8 cellular contexts compared by ENCODE assay signal in the genomic region with DNA sequence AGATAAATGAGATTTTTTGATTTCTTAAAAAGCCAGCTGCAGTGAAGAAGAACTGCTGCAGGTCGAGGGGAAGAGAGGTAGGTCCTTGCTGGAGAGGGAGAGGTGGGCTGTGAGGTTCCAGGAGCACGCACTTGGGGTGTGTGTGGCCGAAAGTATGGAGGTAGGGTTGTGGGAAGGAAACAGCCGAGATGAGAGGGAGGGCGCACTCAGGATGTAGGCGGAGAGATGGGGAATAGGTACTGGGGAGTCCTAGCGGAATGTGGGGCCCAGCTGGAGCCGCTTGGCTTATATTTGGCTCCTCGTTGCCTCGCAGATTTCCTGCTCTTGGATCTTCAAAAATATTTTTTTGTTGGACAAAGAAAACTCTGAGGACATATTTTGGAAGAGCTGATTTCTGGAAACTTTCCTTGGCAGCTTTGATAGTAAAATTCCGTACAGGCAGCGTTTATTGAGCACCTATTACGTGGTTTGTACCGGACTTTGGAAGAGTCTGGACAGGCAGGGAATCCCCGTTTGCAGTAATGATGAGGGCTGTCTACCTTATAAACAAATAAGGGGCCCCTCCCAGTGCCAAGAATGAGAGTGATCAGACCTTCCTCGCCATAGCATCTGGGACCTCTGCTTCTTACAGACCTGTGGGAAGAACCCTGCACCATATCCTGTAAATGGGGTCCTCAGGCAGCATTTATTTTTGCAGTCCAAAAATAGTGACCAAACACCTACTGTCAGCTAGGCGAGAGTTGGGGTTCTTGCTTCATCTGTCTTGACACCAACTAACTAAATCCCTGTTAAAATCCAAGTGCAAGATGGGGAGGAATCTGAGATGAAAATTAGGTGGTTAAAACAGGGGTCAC. TPM values are rescaled to one million over a fixed set of nuclear protein-coding genes. Genes with fewer than 3 reads are reported as not detected.
DNase-seq lines count a peak whose midpoint lies in the region; ATAC-seq and TF ChIP-seq lines count a peak whose summit lies in the region.

No MANE protein-coding gene starts in this region.

- CTCF ChIA-PET in SK-N-SH (lab: Yijun Ruan, JAX): interaction anchor here (1.0 to 2.1 kb wide), 8 partner anchors 10 to 339 kb away, joined by 3 to 7 read pairs (median 4); no protein-coding TSS in a partner anchor

- H3K27ac ChIP-seq in SK-N-SH (ENCODE audit: low read depth in 2 of 2, low read length in 1 of 2) (no peak overlapping the region), Peyer's patch (peak overlapping the region; percentile 80 to 96 (median 94)), epithelial cell of prostate (peak overlapping the region; percentile 31), parathyroid adenoma (no peak overlapping the region)

- H3K9me3 ChIP-seq in SK-N-SH (no peaks in the 10 kb centered on the region), Peyer's patch (no peaks in the 10 kb centered on the region), parathyroid adenoma (ENCODE audit: control insufficient read depth, low read length) (no peaks in the 10 kb centered on the region)

- no peak for TF ChIP-seq EP300 in SK-N-SH (IDR thresholded peaks at IDR 0.05; ENCODE audit: borderline replicate concordance in 1 of 2, low read depth in 1 of 2, low read length in 1 of 2)

- no peak for TF ChIP-seq RAD21 in SK-N-SH (IDR thresholded peaks at IDR 0.05; ENCODE audit: low read length)

- H3K36me3 ChIP-seq in SK-N-SH (replicated peaks in 1 of 2; ENCODE audit: control insufficient read depth in 1 of 2, insufficient read depth in 2 of 2, low read length in 1 of 2) (peaks cover 0 to 4% of the 10 kb centered on the region in 2 experiments), Peyer's patch (no peaks in the 10 kb centered on the region), parathyroid adenoma (ENCODE audit: control insufficient read depth, insufficient read depth, low read length) (no peaks in the 10 kb centered on the region)

- H3F3A ChIP-seq in SK-N-SH (replicated peaks; ENCODE audit: insufficient read depth): no peaks in the 10 kb centered on the region

- DNase-seq in SK-N-SH: peak; percentile 28
- DNase-seq in Peyer's patch: peak in 1 of 3 donors; percentile 29
- no peak for DNase-seq in epithelial cell of prostate (ENCODE audit: low read depth, low spot score)
- DNase-seq in SHP77 (lab: John Stamatoyannopoulos, UW): no peak
- DNase-seq in dedifferentiated amniotic fluid mesenchymal stem cell (ENCODE audit: extremely low spot score): no peak

- no peak for TF ChIP-seq CTCF in SK-N-SH (IDR thresholded peaks at IDR 0.05)
- TF ChIP-seq CTCF in Peyer's patch (IDR thresholded peaks at IDR 0.05): no peak
- TF ChIP-seq CTCF in parathyroid adenoma (IDR thresholded peaks at IDR 0.05): no peak

- H3K4me2 ChIP-seq in SK-N-SH (peak overlapping the region; percentile 91), parathyroid adenoma (ENCODE audit: low read length) (peak overlapping the region; percentile 91)

- H3K4me3 ChIP-seq in SK-N-SH (ENCODE audit: low read depth in 2 of 2, low read length in 1 of 2): peak overlapping the region; percentile 77 to 94
- H3K4me3 ChIP-seq in Peyer's patch: peak overlapping the region; percentile 80 to 98 (median 95)
- H3K4me3 ChIP-seq in parathyroid adenoma (ENCODE audit: low read depth, low read length): peak overlapping the region; percentile 75

- WGBS in SK-N-SH (ENCODE audit: low lambda C conversion rate): 72% methylated on average over 17 of the region's 17 CpGs

- no peak for ATAC-seq in SK-N-SH treated with all-trans-retinoic acid at 6 μM for 48 hours
- no peak for ATAC-seq in HG03139 (IDR thresholded peaks at IDR 0.05; ENCODE audit: unreplicated experiment)

- POLR2A ChIA-PET in SK-N-SH (lab: Yijun Ruan, JAX): interaction anchor here (0.8 to 2.0 kb wide), 3 partner anchors 13 to 60 kb away, joined by 3 to 5 read pairs (median 3); no protein-coding TSS in a partner anchor

- H2AFZ ChIP-seq in SK-N-SH (ENCODE audit: low read depth) (peak overlapping the region; percentile 89), parathyroid adenoma (peak overlapping the region; percentile 89)

- H3K27me3 ChIP-seq in SK-N-SH (ENCODE audit: insufficient read depth) (no peaks in the 10 kb centered on the region), Peyer's patch (no peaks in the 10 kb centered on the region), parathyroid adenoma (ENCODE audit: control insufficient read depth, insufficient read depth, low read length) (no peaks in the 10 kb centered on the region)

- no peaks in the 10 kb centered on the region for H3K79me2 ChIP-seq in SK-N-SH (ENCODE audit: insufficient read depth)
- H3K79me2 ChIP-seq in parathyroid adenoma: no peaks in the 10 kb centered on the region

- H3K4me1 ChIP-seq in SK-N-SH (ENCODE audit: control insufficient read depth in 1 of 2, insufficient read depth in 2 of 2, low read depth in 1 of 2, low read length in 1 of 2): peaks cover 4 to 15% of the 10 kb centered on the region in 2 experiments; a peak in 3 of 4 replicates
- H3K4me1 ChIP-seq in Peyer's patch: peaks cover 0 to 11% (median 0%) of the 10 kb centered on the region in 4 donors
- H3K4me1 ChIP-seq in parathyroid adenoma: peaks cover 5% of the 10 kb centered on the region

- no peak for TF ChIP-seq POLR2A in Peyer's patch (IDR thresholded peaks at IDR 0.05)

- H3K9me2 ChIP-seq in SK-N-SH: no peaks in the 10 kb centered on the region

- H4K20me1 ChIP-seq in SK-N-SH (ENCODE audit: insufficient read depth): no peaks in the 10 kb centered on the region

- H3K9ac ChIP-seq in SK-N-SH (peak overlapping the region; percentile 73), parathyroid adenoma (no peak overlapping the region)

TF ChIP-seq in SK-N-SH, 30 proteins besides CTCF, POLR2A, EP300 and RAD21 (continues in another document):
- TF ChIP-seq FOXJ3 (CRISPR knock-in tag; IDR thresholded peaks at IDR 0.05): no peak
- TF ChIP-seq JUND (IDR thresholded peaks at IDR 0.05): no peak
- TF ChIP-seq ELF1 (IDR thresholded peaks at IDR 0.05): no peak
- no peak for TF ChIP-seq GATA2 (CRISPR knock-in tag; IDR thresholded peaks at IDR 0.05)
- TF ChIP-seq TCF12 (IDR thresholded peaks at IDR 0.05): no peak
- TF ChIP-seq GABPA (IDR thresholded peaks at IDR 0.05; ENCODE audit: low read depth): no peak
- TF ChIP-seq RCOR1 (IDR thresholded peaks at IDR 0.05; ENCODE audit: low read length): no peak
- no peak for TF ChIP-seq POLR2AphosphoS5 (IDR thresholded peaks at IDR 0.05; ENCODE audit: low read depth, low read length)
- TF ChIP-seq, protein P1, sequence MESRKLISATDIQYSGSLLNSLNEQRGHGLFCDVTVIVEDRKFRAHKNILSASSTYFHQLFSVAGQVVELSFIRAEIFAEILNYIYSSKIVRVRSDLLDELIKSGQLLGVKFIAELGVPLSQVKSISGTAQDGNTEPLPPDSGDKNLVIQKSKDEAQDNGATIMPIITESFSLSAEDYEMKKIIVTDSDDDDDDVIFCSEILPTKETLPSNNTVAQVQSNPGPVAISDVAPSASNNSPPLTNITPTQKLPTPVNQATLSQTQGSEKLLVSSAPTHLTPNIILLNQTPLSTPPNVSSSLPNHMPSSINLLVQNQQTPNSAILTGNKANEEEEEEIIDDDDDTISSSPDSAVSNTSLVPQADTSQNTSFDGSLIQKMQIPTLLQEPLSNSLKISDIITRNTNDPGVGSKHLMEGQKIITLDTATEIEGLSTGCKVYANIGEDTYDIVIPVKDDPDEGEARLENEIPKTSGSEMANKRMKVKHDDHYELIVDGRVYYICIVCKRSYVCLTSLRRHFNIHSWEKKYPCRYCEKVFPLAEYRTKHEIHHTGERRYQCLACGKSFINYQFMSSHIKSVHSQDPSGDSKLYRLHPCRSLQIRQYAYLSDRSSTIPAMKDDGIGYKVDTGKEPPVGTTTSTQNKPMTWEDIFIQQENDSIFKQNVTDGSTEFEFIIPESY (IDR thresholded peaks at IDR 0.05; ENCODE audit: borderline replicate concordance, low read depth): no peak
- no peak for TF ChIP-seq TAF1 (IDR thresholded peaks at IDR 0.05; ENCODE audit: borderline replicate concordance, low read depth, low read length)
- TF ChIP-seq NFIC (IDR thresholded peaks at IDR 0.05; ENCODE audit: borderline replicate concordance): no peak
- TF ChIP-seq FOXM1 (IDR thresholded peaks at IDR 0.05; ENCODE audit: low read depth): no peak

TF ChIP-seq in SK-N-SH treated with all-trans-retinoic acid at 6 μM for 48 hours, 23 proteins besides CTCF, POLR2A, EP300 and RAD21:
- TF ChIP-seq ZNF565 (CRISPR knock-in tag; conservative IDR thresholded peaks at IDR 0.05; ENCODE audit: low read depth) (no peak), CSDC2 (CRISPR knock-in tag; IDR thresholded peaks at IDR 0.05) (no peak), ISL1 (CRISPR knock-in tag; IDR thresholded peaks at IDR 0.05) (no peak), ZFP30 (CRISPR knock-in tag; IDR thresholded peaks at IDR 0.05) (no peak), TOX (CRISPR knock-in tag; IDR thresholded peaks at IDR 0.05; ENCODE audit: borderline replicate concordance) (no peak), GLIS3 (CRISPR knock-in tag; IDR thresholded peaks at IDR 0.05) (no peak), ZNF8 (CRISPR knock-in tag; IDR thresholded peaks at IDR 0.05) (no peak), BACH2 (CRISPR knock-in tag; IDR thresholded peaks at IDR 0.05; ENCODE audit: borderline replicate concordance) (no peak)
- TF ChIP-seq, protein P2, sequence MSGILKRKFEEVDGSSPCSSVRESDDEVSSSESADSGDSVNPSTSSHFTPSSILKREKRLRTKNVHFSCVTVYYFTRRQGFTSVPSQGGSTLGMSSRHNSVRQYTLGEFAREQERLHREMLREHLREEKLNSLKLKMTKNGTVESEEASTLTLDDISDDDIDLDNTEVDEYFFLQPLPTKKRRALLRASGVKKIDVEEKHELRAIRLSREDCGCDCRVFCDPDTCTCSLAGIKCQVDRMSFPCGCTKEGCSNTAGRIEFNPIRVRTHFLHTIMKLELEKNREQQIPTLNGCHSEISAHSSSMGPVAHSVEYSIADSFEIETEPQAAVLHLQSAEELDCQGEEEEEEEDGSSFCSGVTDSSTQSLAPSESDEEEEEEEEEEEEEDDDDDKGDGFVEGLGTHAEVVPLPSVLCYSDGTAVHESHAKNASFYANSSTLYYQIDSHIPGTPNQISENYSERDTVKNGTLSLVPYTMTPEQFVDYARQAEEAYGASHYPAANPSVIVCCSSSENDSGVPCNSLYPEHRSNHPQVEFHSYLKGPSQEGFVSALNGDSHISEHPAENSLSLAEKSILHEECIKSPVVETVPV (CRISPR knock-in tag; IDR thresholded peaks at IDR 0.05): no peak

RNA-seq across cellular contexts. Expression of a gene that starts 1.5 kb away (rescaled TPM):
- 15.0 and 21.5 TPM in 2 replicates for polyA plus RNA-seq in SK-N-SH (2012; rRNA removed)
- 15.3 and 16.7 TPM in 2 replicates for polyA plus RNA-seq in SK-N-SH (2012; cell fraction: cytosol; rRNA removed)
- polyA plus RNA-seq in SK-N-SH (2012; cell fraction: nucleus; rRNA removed): 12.9 and 17.5 TPM in 2 replicates
- 100 to 1,000 TPM in 1 of 4 donors, 10 to 100 TPM in 3; 28.9 to 113 (median 58.8) TPM for total RNA-seq in Peyer's patch

Comparison
In these comparisons a context has a peak if more than half of its experiments do, and no peak if none do; other contexts are left out.
1. H3K27ac ChIP-seq: peak in Peyer's patch (4 of 4) and epithelial cell of prostate (single experiment); none in SK-N-SH (0 of 2) and parathyroid adenoma (single experiment).
2. Peak in every context shown above with its lines, with median percentiles within 50 percentile points of each other: H3K4me3 ChIP-seq.